ENCODE assay signal across 1 cellular context in genomic region chr4:147447820-147448219, GRCh38.
TF ChIP-seq lines count a peak whose summit lies in the region.

No MANE protein-coding gene starts in this region.

TF ChIP-seq in WTC11, 78 proteins besides CTCF, POLR2A, EP300 and RAD21:
- TF ChIP-seq ZNF263 (CRISPR knock-in tag; IDR thresholded peaks at IDR 0.05; ENCODE audit: low read depth) (no peak), ZNF219 (CRISPR knock-in tag; IDR thresholded peaks at IDR 0.05; ENCODE audit: borderline replicate concordance) (no peak), FOXJ3 (CRISPR knock-in tag; IDR thresholded peaks at IDR 0.05; ENCODE audit: borderline replicate concordance) (no peak), ZNF121 (CRISPR knock-in tag; IDR thresholded peaks at IDR 0.05) (no peak), ESRRA (CRISPR knock-in tag; IDR thresholded peaks at IDR 0.05; ENCODE audit: borderline replicate concordance) (no peak), SMAD4 (CRISPR knock-in tag; IDR thresholded peaks at IDR 0.05) (no peak), FOXK1 (CRISPR knock-in tag; IDR thresholded peaks at IDR 0.05) (no peak), HMGA2 (CRISPR knock-in tag; IDR thresholded peaks at IDR 0.05) (no peak)
- TF ChIP-seq, protein P1, sequence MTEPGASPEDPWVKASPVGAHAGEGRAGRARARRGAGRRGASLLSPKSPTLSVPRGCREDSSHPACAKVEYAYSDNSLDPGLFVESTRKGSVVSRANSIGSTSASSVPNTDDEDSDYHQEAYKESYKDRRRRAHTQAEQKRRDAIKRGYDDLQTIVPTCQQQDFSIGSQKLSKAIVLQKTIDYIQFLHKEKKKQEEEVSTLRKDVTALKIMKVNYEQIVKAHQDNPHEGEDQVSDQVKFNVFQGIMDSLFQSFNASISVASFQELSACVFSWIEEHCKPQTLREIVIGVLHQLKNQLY (CRISPR knock-in tag; IDR thresholded peaks at IDR 0.05): no peak
- TF ChIP-seq, protein P2, sequence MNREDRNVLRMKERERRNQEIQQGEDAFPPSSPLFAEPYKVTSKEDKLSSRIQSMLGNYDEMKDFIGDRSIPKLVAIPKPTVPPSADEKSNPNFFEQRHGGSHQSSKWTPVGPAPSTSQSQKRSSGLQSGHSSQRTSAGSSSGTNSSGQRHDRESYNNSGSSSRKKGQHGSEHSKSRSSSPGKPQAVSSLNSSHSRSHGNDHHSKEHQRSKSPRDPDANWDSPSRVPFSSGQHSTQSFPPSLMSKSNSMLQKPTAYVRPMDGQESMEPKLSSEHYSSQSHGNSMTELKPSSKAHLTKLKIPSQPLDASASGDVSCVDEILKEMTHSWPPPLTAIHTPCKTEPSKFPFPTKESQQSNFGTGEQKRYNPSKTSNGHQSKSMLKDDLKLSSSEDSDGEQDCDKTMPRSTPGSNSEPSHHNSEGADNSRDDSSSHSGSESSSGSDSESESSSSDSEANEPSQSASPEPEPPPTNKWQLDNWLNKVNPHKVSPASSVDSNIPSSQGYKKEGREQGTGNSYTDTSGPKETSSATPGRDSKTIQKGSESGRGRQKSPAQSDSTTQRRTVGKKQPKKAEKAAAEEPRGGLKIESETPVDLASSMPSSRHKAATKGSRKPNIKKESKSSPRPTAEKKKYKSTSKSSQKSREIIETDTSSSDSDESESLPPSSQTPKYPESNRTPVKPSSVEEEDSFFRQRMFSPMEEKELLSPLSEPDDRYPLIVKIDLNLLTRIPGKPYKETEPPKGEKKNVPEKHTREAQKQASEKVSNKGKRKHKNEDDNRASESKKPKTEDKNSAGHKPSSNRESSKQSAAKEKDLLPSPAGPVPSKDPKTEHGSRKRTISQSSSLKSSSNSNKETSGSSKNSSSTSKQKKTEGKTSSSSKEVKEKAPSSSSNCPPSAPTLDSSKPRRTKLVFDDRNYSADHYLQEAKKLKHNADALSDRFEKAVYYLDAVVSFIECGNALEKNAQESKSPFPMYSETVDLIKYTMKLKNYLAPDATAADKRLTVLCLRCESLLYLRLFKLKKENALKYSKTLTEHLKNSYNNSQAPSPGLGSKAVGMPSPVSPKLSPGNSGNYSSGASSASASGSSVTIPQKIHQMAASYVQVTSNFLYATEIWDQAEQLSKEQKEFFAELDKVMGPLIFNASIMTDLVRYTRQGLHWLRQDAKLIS (CRISPR knock-in tag; IDR thresholded peaks at IDR 0.05; ENCODE audit: borderline replicate concordance): no peak
- TF ChIP-seq, protein P3, sequence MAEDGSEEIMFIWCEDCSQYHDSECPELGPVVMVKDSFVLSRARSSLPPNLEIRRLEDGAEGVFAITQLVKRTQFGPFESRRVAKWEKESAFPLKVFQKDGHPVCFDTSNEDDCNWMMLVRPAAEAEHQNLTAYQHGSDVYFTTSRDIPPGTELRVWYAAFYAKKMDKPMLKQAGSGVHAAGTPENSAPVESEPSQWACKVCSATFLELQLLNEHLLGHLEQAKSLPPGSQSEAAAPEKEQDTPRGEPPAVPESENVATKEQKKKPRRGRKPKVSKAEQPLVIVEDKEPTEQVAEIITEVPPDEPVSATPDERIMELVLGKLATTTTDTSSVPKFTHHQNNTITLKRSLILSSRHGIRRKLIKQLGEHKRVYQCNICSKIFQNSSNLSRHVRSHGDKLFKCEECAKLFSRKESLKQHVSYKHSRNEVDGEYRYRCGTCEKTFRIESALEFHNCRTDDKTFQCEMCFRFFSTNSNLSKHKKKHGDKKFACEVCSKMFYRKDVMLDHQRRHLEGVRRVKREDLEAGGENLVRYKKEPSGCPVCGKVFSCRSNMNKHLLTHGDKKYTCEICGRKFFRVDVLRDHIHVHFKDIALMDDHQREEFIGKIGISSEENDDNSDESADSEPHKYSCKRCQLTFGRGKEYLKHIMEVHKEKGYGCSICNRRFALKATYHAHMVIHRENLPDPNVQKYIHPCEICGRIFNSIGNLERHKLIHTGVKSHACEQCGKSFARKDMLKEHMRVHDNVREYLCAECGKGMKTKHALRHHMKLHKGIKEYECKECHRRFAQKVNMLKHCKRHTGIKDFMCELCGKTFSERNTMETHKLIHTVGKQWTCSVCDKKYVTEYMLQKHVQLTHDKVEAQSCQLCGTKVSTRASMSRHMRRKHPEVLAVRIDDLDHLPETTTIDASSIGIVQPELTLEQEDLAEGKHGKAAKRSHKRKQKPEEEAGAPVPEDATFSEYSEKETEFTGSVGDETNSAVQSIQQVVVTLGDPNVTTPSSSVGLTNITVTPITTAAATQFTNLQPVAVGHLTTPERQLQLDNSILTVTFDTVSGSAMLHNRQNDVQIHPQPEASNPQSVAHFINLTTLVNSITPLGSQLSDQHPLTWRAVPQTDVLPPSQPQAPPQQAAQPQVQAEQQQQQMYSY (CRISPR knock-in tag; IDR thresholded peaks at IDR 0.05): no peak
